Comparison of ENCODE assay signal across 22 cellular contexts in the genomic region with DNA sequence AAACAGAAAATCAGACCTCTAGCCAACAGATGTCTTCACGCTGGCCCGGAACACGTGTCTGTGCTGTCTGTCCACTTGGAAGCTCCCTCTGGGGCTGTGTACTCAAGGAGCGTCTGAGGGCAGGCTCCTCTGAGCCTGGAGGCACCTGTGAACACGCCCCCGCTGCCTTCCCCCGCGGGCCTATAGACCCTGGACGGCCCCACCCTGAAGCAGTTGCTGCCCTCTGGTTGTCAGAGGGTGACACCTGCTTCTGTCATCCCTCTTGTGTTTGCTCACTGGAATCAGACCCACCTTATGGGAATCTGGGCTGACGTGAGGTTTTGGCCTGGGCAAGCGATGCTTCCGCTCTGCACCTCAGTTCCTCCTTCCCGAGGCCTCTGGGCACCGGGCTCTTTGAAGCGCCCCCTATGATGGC. TPM values are rescaled to one million over a fixed set of nuclear protein-coding genes. Genes with fewer than 3 reads are reported as not detected.
"Had no signal": no experiment of that assay in that cellular context is flagged by ENCODE, and none has a peak within 500 bp of the region (broad histone marks: within the 10 kb centered on the region; RNA-seq: fewer than 3 reads in every experiment).

No MANE protein-coding gene starts in this region.

- ATAC-seq: activated naive CD4-positive, alpha-beta T cell treated with anti-CD3 and anti-CD28 coated beads, Interleukin-2, amount 50 U/mL, for 72 hours; activated T-cell treated with anti-CD3 and anti-CD28 coated beads, Interleukin-2, amount 50 U/mL, for 72 hours; pancreas; sciatic nerve had no signal

- DNase-seq: activated CD4-positive, alpha-beta T cell treated with anti-CD3 and anti-CD28 coated beads, Interleukin-2, amount 50 U/mL, for 4 hours; activated gamma-delta T cell treated with Interleukin-2 at 50 U/mL for 16 hours; activated T-cell treated with anti-CD3 and anti-CD28 coated beads, Interleukin-2, amount 50 U/mL, for 72 hours; amniotic stem cell; endodermal cell; foreskin fibroblast; islet precursor cell; naive B cell; pancreas; stimulated activated CD8-positive, alpha-beta memory T cell treated with anti-CD3 and anti-CD28 coated beads, Interleukin-4, amount 100 ng/mL, for 48 hours; stimulated activated naive CD4-positive, alpha-beta T cell treated with Interleukin-2 at 50 U/mL for 16 hours; WERI-Rb-1 had no signal

- H3K27ac ChIP-seq: cardiac muscle cell, epithelial cell of prostate, hepatocyte, pancreas, tibial artery, WERI-Rb-1 had no signal

- H3K36me3 Mint-ChIP-seq: activated naive CD4-positive, alpha-beta T cell treated with anti-CD3 and anti-CD28 coated beads, Interleukin-2, amount 50 U/mL, for 72 hours had no signal

- H3K4me1 ChIP-seq: pancreas, tibial artery had no signal

- H3K4me3 Mint-ChIP-seq: activated T-cell treated with anti-CD3 and anti-CD28 coated beads, Interleukin-2, amount 50 U/mL, for 72 hours; endodermal cell; T-helper 1 cell treated with Interleukin-12 subunit alpha and Interleukin-12 subunit beta and Interleukin-4 antibody, amounts not matched to agents 30 μg/mL and 1 μg/mL, for 36 hours had no signal

- H3K27me3 ChIP-seq: cardiac muscle cell, hepatocyte, pancreas, tibial artery had no signal

- H3K4me1 Mint-ChIP-seq: endodermal cell had no signal

- H3K27ac Mint-ChIP-seq: activated T-cell treated with anti-CD3 and anti-CD28 coated beads, Interleukin-2, amount 50 U/mL, for 72 hours; endodermal cell; T-helper 1 cell treated with Interleukin-12 subunit alpha and Interleukin-12 subunit beta and Interleukin-4 antibody, amounts not matched to agents 30 μg/mL and 1 μg/mL, for 36 hours had no signal

- H3K4me3 ChIP-seq: cardiac muscle cell, hepatocyte, pancreas, tibial artery had no signal

- H3K9me3 Mint-ChIP-seq: activated naive CD4-positive, alpha-beta T cell treated with anti-CD3 and anti-CD28 coated beads, Interleukin-2, amount 50 U/mL, for 72 hours; activated T-cell treated with anti-CD3 and anti-CD28 coated beads, Interleukin-2, amount 50 U/mL, for 72 hours; endodermal cell; naive B cell; T-helper 1 cell treated with Interleukin-12 subunit alpha and Interleukin-12 subunit beta and Interleukin-4 antibody, amounts not matched to agents 30 μg/mL and 1 μg/mL, for 36 hours had no signal

- H3K9me3 ChIP-seq: pancreas, tibial artery had no signal

- H3K27me3 Mint-ChIP-seq: naive B cell had no signal

RNA-seq across cellular contexts. Expression of gene NLRP9, which starts 44.0 kb away (rescaled TPM):
- total RNA-seq: activated CD8-positive, alpha-beta memory T cell treated with anti-CD3 and anti-CD28 coated beads for 36 hours; activated T-cell treated with anti-CD3 and anti-CD28 coated beads, Interleukin-2, amount 50 U/mL, for 72 hours; cardiac muscle cell; endodermal cell; glomerular endothelial cell; hepatocyte; sciatic nerve; subcutaneous adipose tissue had no signal
- polyA plus RNA-seq: cardiac muscle cell, hepatocyte had no signal
